Comparison of ENCODE assay signal across 13 cellular contexts in genomic region chr2:217622664-217623063, GRCh38.
DNase-seq lines count a peak whose midpoint lies in the region; ATAC-seq, FAIRE-seq and TF ChIP-seq lines count a peak whose summit lies in the region.
"Had no signal": no experiment of that assay in that cellular context is flagged by ENCODE, and none has a peak within 500 bp of the region (broad histone marks: within the 10 kb centered on the region; RNA-seq: fewer than 3 reads in every experiment).

No MANE protein-coding gene starts in this region.

- H3K4me2 ChIP-seq in H1 (ENCODE audit: insufficient read depth in 1 of 2, low read depth in 2 of 2, low read length in 2 of 2) (peak overlapping the region; percentile 16 to 26; a peak in 2 of 4 replicates), PC-9 (no peak overlapping the region)

- no peaks in the 10 kb centered on the region for H3K79me1 ChIP-seq in H1 (ENCODE audit: low read depth, low read length)

- H3K79me2 ChIP-seq in H1 (ENCODE audit: control insufficient read depth in 1 of 2, insufficient read depth in 2 of 2, low read length in 2 of 2), result no peaks in the 10 kb centered on the region
- no peaks in the 10 kb centered on the region for H3K79me2 ChIP-seq in PC-9 (ENCODE audit: low read depth)

- H3K27me3 ChIP-seq in H1 (replicated peaks in 1 of 4; ENCODE audit: control insufficient read depth in 3 of 4, extremely low read depth in 1 of 4, insufficient read depth in 3 of 4, low read length in 3 of 4), result no peaks in the 10 kb centered on the region
- no peaks in the 10 kb centered on the region for H3K27me3 ChIP-seq in mucosa of rectum (ENCODE audit: control insufficient read depth in 2 of 2, insufficient read depth in 2 of 2, low read length in 2 of 2)
- no peaks in the 10 kb centered on the region for H3K27me3 ChIP-seq in stomach smooth muscle (ENCODE audit: control insufficient read depth in 1 of 2, insufficient read depth in 2 of 2, low read length in 2 of 2)
- H3K27me3 ChIP-seq in PC-9 (ENCODE audit: insufficient read depth, low read depth), result peaks cover 3% of the 10 kb centered on the region; the same call in 1 of the 2 replicates

- no peak overlapping the region for H3K56ac ChIP-seq in H1 (replicated peaks; ENCODE audit: insufficient read length, low read depth, low read length)

- no peak overlapping the region for H2BK120ac ChIP-seq in H1 (replicated peaks; ENCODE audit: low read depth, low read length)

- H2BK12ac ChIP-seq in H1 (ENCODE audit: low read depth, low read length), result no peak overlapping the region

- DNase-seq in NCI-H82 treated with DMSO at 0.1 percent for 48 hours (lab: John Stamatoyannopoulos, UW; ENCODE audit: unreplicated experiment) (peak; percentile 93), H1 (ENCODE audit: low read depth in 1 of 2, low spot score in 2 of 2) (no peak), NCI-H1092 treated with DMSO at 0.1 percent for 48 hours (lab: John Stamatoyannopoulos, UW) (no peak), SKM-1 (lab: John Stamatoyannopoulos, UW; ENCODE audit: unreplicated experiment) (no peak), left lobe of liver (ENCODE audit: low spot score) (no peak), PC-9 (no peak)
- DNase-seq: cerebellar nuclear complex; NCI-H526 treated with DMSO at 0.1 percent for 48 hours; stimulated activated naive CD4-positive, alpha-beta T cell had no signal

- no peak overlapping the region for H3K4ac ChIP-seq in H1 (replicated peaks; ENCODE audit: insufficient read length, low read depth, low read length)

- TF ChIP-seq POLR2A in H1 (IDR thresholded peaks at IDR 0.05; ENCODE audit: control extremely low read depth in 1 of 2, low read depth in 2 of 2, low read length in 2 of 2), result no peak

- no peaks in the 10 kb centered on the region for H4K20me1 ChIP-seq in H1 (replicated peaks in 1 of 2; ENCODE audit: control insufficient read depth in 1 of 2, insufficient read depth in 2 of 2, low read length in 2 of 2)
- no peaks in the 10 kb centered on the region for H4K20me1 ChIP-seq in PC-9 (ENCODE audit: insufficient read depth)

- H2BK5ac ChIP-seq in H1 (ENCODE audit: low read depth, low read length), result no peak overlapping the region

- no peak overlapping the region for H3K18ac ChIP-seq in H1 (ENCODE audit: extremely low read depth, low read length)

- 75% methylated on average over 4 of the region's 4 CpGs; no CpG with 5 or more reads in 1 of the 2 experiments for WGBS in H1 (ENCODE audit: extremely low coverage in 1 of 2, insufficient coverage in 1 of 2, insufficient read length in 1 of 2, insufficient replicate concordance in 2 of 2, low coverage in 1 of 2, low lambda C conversion rate in 2 of 2, missing lambda C conversion rate in 1 of 2), 2 experiments

- no peak overlapping the region for H2BK15ac ChIP-seq in H1 (ENCODE audit: low read length)

- TF ChIP-seq CTCF in H1 (IDR thresholded peaks at IDR 0.05; ENCODE audit: control extremely low read depth in 1 of 3, insufficient read depth in 1 of 3, low read depth in 1 of 3, low read length in 3 of 3) (no peak), PC-9 (conservative IDR thresholded peaks at IDR 0.05) (no peak)

- H3K4me1 ChIP-seq in H1 (replicated peaks in 1 of 4; ENCODE audit: control insufficient read depth in 3 of 4, insufficient read depth in 4 of 4, low read length in 3 of 4) (peaks cover 3 to 14% (median 10%) of the 10 kb centered on the region in 4 experiments; a peak in 5 of 7 replicates), mucosa of rectum (ENCODE audit: control insufficient read depth in 2 of 2, insufficient read depth in 2 of 2, low read length in 2 of 2) (peaks cover 0 to 4% of the 10 kb centered on the region in 2 donors), stomach smooth muscle (ENCODE audit: control insufficient read depth, insufficient read depth, low read length) (peaks cover 27% of the 10 kb centered on the region), PC-9 (replicated peaks; ENCODE audit: insufficient read depth) (no peaks in the 10 kb centered on the region)

- no peak overlapping the region for H2AK5ac ChIP-seq in H1 (ENCODE audit: low read depth, low read length)

- no peak overlapping the region for H3K4me3 ChIP-seq in H1 (ENCODE audit: extremely low read depth in 1 of 4, insufficient read depth in 2 of 4, low read depth in 3 of 4, low read length in 4 of 4)
- no peak overlapping the region for H3K4me3 ChIP-seq in mucosa of rectum (ENCODE audit: low read length in 2 of 2)
- no peak overlapping the region for H3K4me3 ChIP-seq in stomach smooth muscle (ENCODE audit: low read length in 2 of 2)
- H3K4me3 ChIP-seq in PC-9, result no peak overlapping the region

- no peaks in the 10 kb centered on the region for H3K9me2 ChIP-seq in PC-9 (ENCODE audit: insufficient read depth)

- H3K14ac ChIP-seq in H1 (ENCODE audit: insufficient read length), result no peak overlapping the region

- CTCF ChIA-PET in H1 (lab: Charles Lee; ENCODE audit: partially characterized antibody) (interaction anchor here (0.9 to 2.9 kb wide), 4 partner anchors 12 to 28 kb away, joined by 3 to 16 read pairs (median 3); no protein-coding TSS in a partner anchor), PC-9 (lab: Charles Lee) (no interaction called here)

- H2BK20ac ChIP-seq in H1 (ENCODE audit: low read length), result no peak overlapping the region

- POLR2A ChIA-PET in H1 (lab: Charles Lee; ENCODE audit: partially characterized antibody), result no interaction called here
- POLR2A ChIA-PET in PC-9 (lab: Charles Lee; ENCODE audit: unreplicated experiment), result interaction anchor here (0.5 kb wide), 1 partner anchor 976 kb away, joined by 5 read pairs; no protein-coding TSS in a partner anchor

- H3K27ac ChIP-seq in H1 (ENCODE audit: low read depth, low read length), result no peak overlapping the region
- peak overlapping the region; percentile 38 to 64 for H3K27ac ChIP-seq in mucosa of rectum (ENCODE audit: low read depth in 2 of 2, low read length in 2 of 2)
- peak overlapping the region; percentile 77 for H3K27ac ChIP-seq in stomach smooth muscle (ENCODE audit: low read length)
- H3K27ac ChIP-seq in PC-9, result no peak overlapping the region

- TF ChIP-seq EP300 in H1 (IDR thresholded peaks at IDR 0.05; ENCODE audit: borderline replicate concordance in 1 of 2, low read depth in 2 of 2, low read length in 2 of 2), result no peak

- no peak for FAIRE-seq in H1 (lab: Jason Lieb, UNC)

- no peak for TF ChIP-seq RAD21 in H1 (IDR thresholded peaks at IDR 0.05 in 1 of 2, conservative IDR thresholded peaks at IDR 0.05 in 1 of 2; ENCODE audit: low read depth in 2 of 2, low read length in 2 of 2)

- H4K5ac ChIP-seq in H1 (ENCODE audit: insufficient read length, low read depth, low read length), result no peak overlapping the region

- H2AFZ ChIP-seq in H1 (ENCODE audit: low read length) (no peak overlapping the region), PC-9 (no peak overlapping the region)

- intact Hi-C loops in PC-9 (cut with micrococcal nuclease; ENCODE audit: unreplicated experiment), result no loop called here

- no peaks in the 10 kb centered on the region for H3K9me3 ChIP-seq in H1 (ENCODE audit: insufficient read depth in 2 of 2, low read depth in 1 of 2, low read length in 1 of 2)
- no peaks in the 10 kb centered on the region for H3K9me3 ChIP-seq in mucosa of rectum (ENCODE audit: control insufficient read depth in 2 of 2, low read length in 2 of 2)
- H3K9me3 ChIP-seq in stomach smooth muscle (ENCODE audit: control insufficient read depth in 2 of 2, low read length in 2 of 2), result no peaks in the 10 kb centered on the region
- no peaks in the 10 kb centered on the region for H3K9me3 ChIP-seq in PC-9 (ENCODE audit: insufficient read depth, low read depth)

- no peaks in the 10 kb centered on the region for H3F3A ChIP-seq in PC-9 (ENCODE audit: insufficient read depth, low read depth)

- no peak overlapping the region for H4K91ac ChIP-seq in H1 (replicated peaks; ENCODE audit: insufficient read length, low read length)

- H3K9ac ChIP-seq in H1 (replicated peaks in 1 of 4; ENCODE audit: extremely low read depth in 1 of 4, low read depth in 3 of 4, low read length in 3 of 4), result no peak overlapping the region
- H3K9ac ChIP-seq in mucosa of rectum (ENCODE audit: low read depth in 1 of 2, low read length in 2 of 2), result no peak overlapping the region
- no peak overlapping the region for H3K9ac ChIP-seq in stomach smooth muscle (ENCODE audit: low read length in 2 of 2)

- H3K23me2 ChIP-seq in H1 (ENCODE audit: low read depth, low read length), result no peaks in the 10 kb centered on the region

- H4K8ac ChIP-seq in H1 (ENCODE audit: extremely low read depth, insufficient read depth, low read length), result no peak overlapping the region

- no TSS peak for BruUV-seq in PC-9 (replicated peaks; lab: Mats Ljungman, UMichigan)

- no peak for ATAC-seq in left lobe of liver
- ATAC-seq: activated naive CD4-positive, alpha-beta T cell treated with anti-CD3 and anti-CD28 coated beads, Interleukin-2, amount 50 U/mL, for 72 hours; esophagus mucosa had no signal

- H3K23ac ChIP-seq in H1 (ENCODE audit: insufficient read length), result no peak overlapping the region

- H3K36me3 ChIP-seq in H1 (ENCODE audit: control insufficient read depth in 2 of 4, insufficient read depth in 4 of 4, low read length in 3 of 4) (no peaks in the 10 kb centered on the region), mucosa of rectum (ENCODE audit: control insufficient read depth in 2 of 2, insufficient read depth in 2 of 2, low read length in 2 of 2) (no peaks in the 10 kb centered on the region), stomach smooth muscle (ENCODE audit: control insufficient read depth in 2 of 2, insufficient read depth in 2 of 2, low read length in 2 of 2) (no peaks in the 10 kb centered on the region), PC-9 (ENCODE audit: low read depth) (no peaks in the 10 kb centered on the region)

TF ChIP-seq in H1, 55 proteins besides CTCF, POLR2A, EP300 and RAD21:
- peak; percentile 7; the same call in 1 of the 2 replicates for TF ChIP-seq ATF2 (IDR thresholded peaks at IDR 0.05; ENCODE audit: low read length)
- TF ChIP-seq SP4 (IDR thresholded peaks at IDR 0.05; ENCODE audit: low read length), result no peak

Comparison
In these comparisons a context has a peak if more than half of its experiments do, and no peak if none do; other contexts are left out.
1. H3K27ac ChIP-seq: peak in mucosa of rectum (2 of 2) and stomach smooth muscle (single experiment); none in H1 (single experiment) and PC-9 (single experiment).